6 cellular contexts compared by ENCODE assay signal in the genomic region with DNA sequence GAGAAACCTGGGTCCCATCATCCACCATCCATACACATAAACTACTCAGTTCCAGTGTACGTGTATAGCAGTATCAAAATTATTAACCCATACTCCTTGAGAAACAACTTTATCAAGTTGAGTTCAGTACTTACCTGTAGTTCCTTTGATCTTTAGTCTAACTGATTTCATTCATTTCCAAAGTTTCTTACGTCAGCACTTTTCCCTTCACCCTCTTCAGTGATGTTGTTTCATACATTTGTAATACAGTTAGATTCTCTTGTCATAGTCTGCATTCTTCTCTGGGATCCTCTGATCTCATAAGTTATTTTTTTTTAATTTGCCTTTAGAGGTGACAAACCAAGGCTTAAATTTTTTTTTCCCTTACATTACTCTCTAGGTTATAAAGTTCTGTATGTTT.
"Had no signal": no experiment of that assay in that cellular context is flagged by ENCODE, and none has a peak within 500 bp of the region (broad histone marks: within the 10 kb centered on the region; RNA-seq: fewer than 3 reads in every experiment).

No MANE protein-coding gene starts in this region.

- DNase-seq: GM23248, GOT3, H9, HCEC 1CT, KG1 had no signal

- H3K27ac ChIP-seq: GM23248 had no signal

- H2AFZ ChIP-seq: GM23248 had no signal

- H3K9ac ChIP-seq: GM23248 had no signal

- FAIRE-seq: HTR-8/SVneo had no signal

- H3K4me3 ChIP-seq: GM23248 had no signal
